1 cellular context compared by ENCODE assay signal in the genomic region with DNA sequence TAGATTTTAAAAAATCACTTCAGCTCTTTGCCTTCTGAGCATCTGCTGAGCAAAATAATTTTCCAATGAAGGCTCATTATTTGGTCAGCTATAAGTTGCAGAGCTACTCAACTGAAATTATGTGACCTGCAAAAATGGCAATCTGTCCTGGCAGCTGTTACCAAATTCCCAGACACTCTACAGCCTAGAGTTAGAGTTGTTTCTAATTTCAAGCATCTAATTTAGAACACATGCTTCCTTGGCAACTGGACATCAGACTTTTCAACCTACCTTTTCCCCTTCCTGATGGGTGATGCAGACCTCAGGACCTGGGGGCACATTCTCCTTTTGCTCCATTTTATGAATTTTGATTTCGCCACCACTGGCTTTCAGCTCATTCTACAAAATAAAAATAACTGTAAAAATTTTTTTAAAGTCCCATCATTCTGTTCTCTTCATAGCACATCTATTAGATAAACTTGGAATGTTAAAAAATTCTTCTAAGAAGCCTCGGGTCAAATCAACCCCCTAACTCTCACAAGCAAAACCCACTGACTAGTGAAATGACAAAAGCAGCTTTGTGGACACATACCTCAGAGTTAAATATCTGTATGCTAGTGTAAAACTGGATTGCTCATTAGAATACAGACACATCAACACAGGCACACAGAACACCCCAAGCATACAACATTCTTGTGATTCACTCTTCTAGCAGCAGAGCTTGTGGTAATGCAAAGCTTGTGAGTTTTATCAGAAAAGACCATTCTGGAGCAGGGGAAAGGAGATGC.
TF ChIP-seq lines count a peak whose summit lies in the region.

No MANE protein-coding gene starts in this region.

TF ChIP-seq in HCT116, 20 proteins besides CTCF, POLR2A, EP300 and RAD21 (continued from another document):
- no peak for TF ChIP-seq CBX3 (IDR thresholded peaks at IDR 0.05; ENCODE audit: low read depth)
- TF ChIP-seq ZNF274 (IDR thresholded peaks at IDR 0.05; ENCODE audit: low read depth, low read length) = no peak
- TF ChIP-seq POLR2AphosphoS5 (IDR thresholded peaks at IDR 0.05; ENCODE audit: low read depth, low read length) = no peak
- no peak for TF ChIP-seq SIN3A (IDR thresholded peaks at IDR 0.05; ENCODE audit: low read depth)
- TF ChIP-seq, protein P1, sequence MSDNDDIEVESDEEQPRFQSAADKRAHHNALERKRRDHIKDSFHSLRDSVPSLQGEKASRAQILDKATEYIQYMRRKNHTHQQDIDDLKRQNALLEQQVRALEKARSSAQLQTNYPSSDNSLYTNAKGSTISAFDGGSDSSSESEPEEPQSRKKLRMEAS (IDR thresholded peaks at IDR 0.05) = no peak
- no peak for TF ChIP-seq CEBPB (IDR thresholded peaks at IDR 0.05; ENCODE audit: low read depth)
- no peak for TF ChIP-seq FOSL1 (IDR thresholded peaks at IDR 0.05; ENCODE audit: low read depth)
- TF ChIP-seq JUND (IDR thresholded peaks at IDR 0.05) = no peak
- TF ChIP-seq EZH2phosphoT487 (IDR thresholded peaks at IDR 0.05; ENCODE audit: borderline replicate concordance) = no peak
- TF ChIP-seq TCF7L2 (IDR thresholded peaks at IDR 0.05; ENCODE audit: borderline replicate concordance, extremely low read depth, insufficient read depth, insufficient read length) = no peak
- no peak for TF ChIP-seq YY1 (IDR thresholded peaks at IDR 0.05; ENCODE audit: extremely low read depth, insufficient replicate concordance, low read depth, low read length)
- TF ChIP-seq, protein P2, sequence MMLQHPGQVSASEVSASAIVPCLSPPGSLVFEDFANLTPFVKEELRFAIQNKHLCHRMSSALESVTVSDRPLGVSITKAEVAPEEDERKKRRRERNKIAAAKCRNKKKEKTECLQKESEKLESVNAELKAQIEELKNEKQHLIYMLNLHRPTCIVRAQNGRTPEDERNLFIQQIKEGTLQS (IDR thresholded peaks at IDR 0.05) = no peak
- TF ChIP-seq, protein P3, sequence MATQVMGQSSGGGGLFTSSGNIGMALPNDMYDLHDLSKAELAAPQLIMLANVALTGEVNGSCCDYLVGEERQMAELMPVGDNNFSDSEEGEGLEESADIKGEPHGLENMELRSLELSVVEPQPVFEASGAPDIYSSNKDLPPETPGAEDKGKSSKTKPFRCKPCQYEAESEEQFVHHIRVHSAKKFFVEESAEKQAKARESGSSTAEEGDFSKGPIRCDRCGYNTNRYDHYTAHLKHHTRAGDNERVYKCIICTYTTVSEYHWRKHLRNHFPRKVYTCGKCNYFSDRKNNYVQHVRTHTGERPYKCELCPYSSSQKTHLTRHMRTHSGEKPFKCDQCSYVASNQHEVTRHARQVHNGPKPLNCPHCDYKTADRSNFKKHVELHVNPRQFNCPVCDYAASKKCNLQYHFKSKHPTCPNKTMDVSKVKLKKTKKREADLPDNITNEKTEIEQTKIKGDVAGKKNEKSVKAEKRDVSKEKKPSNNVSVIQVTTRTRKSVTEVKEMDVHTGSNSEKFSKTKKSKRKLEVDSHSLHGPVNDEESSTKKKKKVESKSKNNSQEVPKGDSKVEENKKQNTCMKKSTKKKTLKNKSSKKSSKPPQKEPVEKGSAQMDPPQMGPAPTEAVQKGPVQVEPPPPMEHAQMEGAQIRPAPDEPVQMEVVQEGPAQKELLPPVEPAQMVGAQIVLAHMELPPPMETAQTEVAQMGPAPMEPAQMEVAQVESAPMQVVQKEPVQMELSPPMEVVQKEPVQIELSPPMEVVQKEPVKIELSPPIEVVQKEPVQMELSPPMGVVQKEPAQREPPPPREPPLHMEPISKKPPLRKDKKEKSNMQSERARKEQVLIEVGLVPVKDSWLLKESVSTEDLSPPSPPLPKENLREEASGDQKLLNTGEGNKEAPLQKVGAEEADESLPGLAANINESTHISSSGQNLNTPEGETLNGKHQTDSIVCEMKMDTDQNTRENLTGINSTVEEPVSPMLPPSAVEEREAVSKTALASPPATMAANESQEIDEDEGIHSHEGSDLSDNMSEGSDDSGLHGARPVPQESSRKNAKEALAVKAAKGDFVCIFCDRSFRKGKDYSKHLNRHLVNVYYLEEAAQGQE (IDR thresholded peaks at IDR 0.05; ENCODE audit: low read depth) = no peak
TF ChIP-seq in HCT116: peak in this region for 0.
